In genomic region chr11:115654792-115655191, GRCh38 we compare ENCODE assay signal across 31 cellular contexts.
"Had no signal": no experiment of that assay in that cellular context is flagged by ENCODE, and none has a peak within 500 bp of the region (broad histone marks: within the 10 kb centered on the region; RNA-seq: fewer than 3 reads in every experiment).

No MANE protein-coding gene starts in this region.

- DNase-seq: activated effector memory CD4-positive, alpha-beta T cell treated with anti-CD3 and anti-CD28 coated beads, Interleukin-2, amount 50 U/mL, for 16 hours; activated effector memory CD4-positive, alpha-beta T cell treated with Interleukin-2 at 50 U/mL for 16 hours; activated gamma-delta T cell; activated gamma-delta T cell treated with Interleukin-2 at 50 U/mL for 16 hours; activated naive CD4-positive, alpha-beta T cell; activated naive CD4-positive, alpha-beta T cell treated with anti-CD3 and anti-CD28 coated beads for 36 hours; activated naive CD4-positive, alpha-beta T cell treated with anti-CD3 and anti-CD28 coated beads, Interleukin-2, amount 10 ng/mL, durations not matched to agents 7 days and 5 days; activated naive CD4-positive, alpha-beta T cell treated with anti-CD3 and anti-CD28 coated beads, Interleukin-2, amount 50 U/mL, for 16 hours; activated naive CD4-positive, alpha-beta T cell treated with Interleukin-2 at 50 U/mL for 16 hours; activated naive CD8-positive, alpha-beta T cell treated with anti-CD3 and anti-CD28 coated beads for 36 hours; activated naive CD8-positive, alpha-beta T cell treated with anti-CD3 and anti-CD28 coated beads, Interleukin-2, amount 10 ng/mL, durations not matched to agents 7 days and 5 days; activated naive CD8-positive, alpha-beta T cell treated with anti-CD3 and anti-CD28 coated beads, Interleukin-2, amount 50 U/mL, for 24 hours; activated T-cell treated with anti-CD3 and anti-CD28 coated beads, Interleukin-2, amount 50 U/mL, for 24 hours; activated T-cell treated with anti-CD3 and anti-CD28 coated beads, Interleukin-2, amount 50 U/mL, for 4 hours; activated T-cell treated with anti-CD3 and anti-CD28 coated beads, Interleukin-2, amount 50 U/mL, for 48 hours; activated T-cell treated with anti-CD3 and anti-CD28 coated beads, Interleukin-2, amount 50 U/mL, for 72 hours; adrenal gland; amniotic stem cell; amygdala; anterior cingulate cortex; aorta; body of pancreas; brain microvascular endothelial cell; caudate nucleus; central memory CD4-positive, alpha-beta T cell; cerebellar nuclear complex had no signal

- H3K4me1 ChIP-seq: adrenal gland, breast epithelium had no signal

- H3K27ac ChIP-seq: adrenal gland, ascending aorta, body of pancreas, brain microvascular endothelial cell, breast epithelium, cardiac muscle cell had no signal

- ATAC-seq: activated naive CD4-positive, alpha-beta T cell treated with anti-CD3 and anti-CD28 coated beads, Interleukin-2, amount 50 U/mL, for 72 hours; activated naive CD8-positive, alpha-beta T cell treated with anti-CD3 and anti-CD28 coated beads, Interleukin-2, amount 50 U/mL, for 24 hours; activated T-cell treated with anti-CD3 and anti-CD28 coated beads, Interleukin-2, amount 50 U/mL, for 4 hours; activated T-cell treated with anti-CD3 and anti-CD28 coated beads, Interleukin-2, amount 50 U/mL, for 72 hours; activated T-helper 17 cell treated with anti-CD3 and anti-CD28 coated beads, Interleukin-2, amount 50 U/mL, for 72 hours; body of pancreas had no signal

- H3K9me3 ChIP-seq: adrenal gland, ascending aorta, body of pancreas, breast epithelium had no signal

- H3K36me3 ChIP-seq: adrenal gland, ascending aorta, brain microvascular endothelial cell, breast epithelium, cardiac muscle cell had no signal

- H3K4me3 ChIP-seq: adrenal gland, ascending aorta, body of pancreas, breast epithelium, cardiac muscle cell had no signal
